ENCODE assay signal across 15 cellular contexts in genomic region chr7:85765698-85766298, GRCh38.
A peak's percentile ranks its signal among the peaks of the same experiment; 100 is the strongest.
DNase-seq lines count a peak whose midpoint lies in the region; ATAC-seq, FAIRE-seq and TF ChIP-seq lines count a peak whose summit lies in the region.
"Had no signal": no experiment of that assay in that cellular context is flagged by ENCODE, and none has a peak within 500 bp of the region (broad histone marks: within the 10 kb centered on the region; RNA-seq: fewer than 3 reads in every experiment).

No MANE protein-coding gene starts in this region.

- intact Hi-C loops in left colon (cut with DNase I, micrococcal nuclease) (no loop called here), esophagus muscularis mucosa (cut with DNase I) (no loop called here)

- H3K79me2 ChIP-seq in osteoblast (ENCODE audit: insufficient read depth, low read length), result no peaks in the 10 kb centered on the region

- TF ChIP-seq CTCF in Peyer's patch (IDR thresholded peaks at IDR 0.05) (no peak), osteoblast (IDR thresholded peaks at IDR 0.05; ENCODE audit: extremely low read depth, low read depth, low read length) (no peak), esophagus muscularis mucosa (IDR thresholded peaks at IDR 0.05) (no peak)

- H3K36me3 ChIP-seq in Peyer's patch, result no peaks in the 10 kb centered on the region
- no peaks in the 10 kb centered on the region for H3K36me3 ChIP-seq in small intestine (ENCODE audit: control insufficient read depth in 2 of 2, insufficient read depth in 2 of 2, low read length in 2 of 2)
- no peaks in the 10 kb centered on the region for H3K36me3 ChIP-seq in osteoblast (ENCODE audit: insufficient read depth, low read length)
- H3K36me3 ChIP-seq in esophagus muscularis mucosa, result no peaks in the 10 kb centered on the region

- H3K4me1 ChIP-seq in Peyer's patch, result no peaks in the 10 kb centered on the region
- no peaks in the 10 kb centered on the region for H3K4me1 ChIP-seq in small intestine (ENCODE audit: control insufficient read depth in 2 of 2, insufficient read depth in 1 of 2, low read depth in 1 of 2, low read length in 1 of 2)
- peaks cover 7% of the 10 kb centered on the region for H3K4me1 ChIP-seq in osteoblast (ENCODE audit: insufficient read depth, low read length)
- H3K4me1 ChIP-seq in esophagus muscularis mucosa, result no peaks in the 10 kb centered on the region

- H3K4me2 ChIP-seq in osteoblast (ENCODE audit: insufficient read depth, low read length), result no peak overlapping the region

- no peaks in the 10 kb centered on the region for H3K27me3 ChIP-seq in Peyer's patch
- H3K27me3 ChIP-seq in small intestine (ENCODE audit: control insufficient read depth in 2 of 2, insufficient read depth in 2 of 2, low read length in 2 of 2), result no peaks in the 10 kb centered on the region
- H3K27me3 ChIP-seq in osteoblast (ENCODE audit: insufficient read depth, low read length), result no peaks in the 10 kb centered on the region
- no peaks in the 10 kb centered on the region for H3K27me3 ChIP-seq in esophagus muscularis mucosa

- H3K27ac ChIP-seq in Peyer's patch, result no peak overlapping the region
- H3K27ac ChIP-seq in small intestine (ENCODE audit: low read depth in 1 of 2, low read length in 1 of 2), result peak overlapping the region in 1 of 2 donors; percentile 20
- no peak overlapping the region for H3K27ac ChIP-seq in osteoblast (ENCODE audit: low read depth, low read length)
- no peak overlapping the region for H3K27ac ChIP-seq in esophagus muscularis mucosa (replicated peaks in 1 of 4)

- no peaks in the 10 kb centered on the region for H4K20me1 ChIP-seq in osteoblast (ENCODE audit: insufficient read depth, low read length)

- no peaks in the 10 kb centered on the region for H3K9me3 ChIP-seq in Peyer's patch
- H3K9me3 ChIP-seq in small intestine (ENCODE audit: control insufficient read depth, low read depth), result no peaks in the 10 kb centered on the region
- no peaks in the 10 kb centered on the region for H3K9me3 ChIP-seq in osteoblast (ENCODE audit: low read depth, low read length)
- no peaks in the 10 kb centered on the region for H3K9me3 ChIP-seq in esophagus muscularis mucosa

- peak; percentile 98 for ATAC-seq in left colon

- no peak for TF ChIP-seq POLR2A in Peyer's patch (IDR thresholded peaks at IDR 0.05)
- no peak for TF ChIP-seq POLR2A in esophagus muscularis mucosa (IDR thresholded peaks at IDR 0.05; ENCODE audit: low read depth)

- no peak for TF ChIP-seq EP300 in esophagus muscularis mucosa (IDR thresholded peaks at IDR 0.05)

- peak; percentile 94 for FAIRE-seq in small intestine (lab: Jason Lieb, UNC)

- DNase-seq in ELF-1 (ENCODE audit: low read depth, low spot score) (peak; percentile 8), Peyer's patch (peak in 2 of 3 donors; percentile 48 to 56), left colon (peak in 1 of 2 donors; percentile 16), small intestine (peak; percentile 87), osteoblast (ENCODE audit: insufficient read length, low spot score, missing footprints) (no peak), esophagus muscularis mucosa (ENCODE audit: extremely low spot score) (no peak)
- DNase-seq in central memory CD4-positive, alpha-beta T cell, result no peak
- DNase-seq: ACHN; CD4-positive, alpha-beta T cell; H7; IMR-90; Kasumi-1; NCI-H1436 treated with DMSO at 0.1 percent for 48 hours; NCI-H2107; SHP77 had no signal

- no peak overlapping the region for H3K4me3 ChIP-seq in Peyer's patch
- H3K4me3 ChIP-seq in small intestine (ENCODE audit: low read depth in 1 of 2, low read length in 2 of 2), result no peak overlapping the region
- H3K4me3 ChIP-seq in osteoblast (ENCODE audit: insufficient read depth, low read length), result no peak overlapping the region
- no peak overlapping the region for H3K4me3 ChIP-seq in esophagus muscularis mucosa

- H2AFZ ChIP-seq in osteoblast (ENCODE audit: low read length), result no peak overlapping the region

- 9 to 40% (median 28%) methylated on average over 11 of the region's 11 CpGs for WGBS in small intestine, 3 donors
- 40% methylated on average over 11 of the region's 11 CpGs for WGBS in esophagus muscularis mucosa

Comparison
In these comparisons a context has a peak if more than half of its experiments do, and no peak if none do; other contexts are left out.
1. DNase-seq: peak in ELF-1 (single experiment), Peyer's patch (2 of 3) and small intestine (single experiment); none in central memory CD4-positive, alpha-beta T cell (single experiment), osteoblast (single experiment) and esophagus muscularis mucosa (single experiment).